Comparison of ENCODE assay signal across 27 cellular contexts in the genomic region with DNA sequence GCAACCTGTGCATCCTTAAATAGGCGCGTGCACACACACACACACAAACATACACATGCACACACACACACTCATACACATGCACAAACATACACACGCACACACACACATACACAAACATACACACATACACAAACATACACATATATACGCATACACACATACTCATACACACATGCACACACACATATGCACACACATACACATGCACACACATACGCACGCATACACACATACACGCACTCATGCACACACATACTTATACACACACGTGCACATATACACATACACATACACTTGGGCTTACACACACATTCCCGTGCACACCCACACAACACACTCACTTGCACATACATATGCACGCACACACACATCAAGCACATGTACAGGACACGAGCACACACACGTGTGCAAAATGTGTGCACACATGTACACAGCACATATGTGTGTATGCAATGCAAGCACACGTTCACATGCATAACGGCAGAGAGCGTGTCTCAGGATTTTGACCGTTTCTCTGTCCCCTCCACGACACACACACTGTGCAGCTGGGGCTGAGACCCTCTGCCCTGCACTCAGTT.
A peak's percentile ranks its signal among the peaks of the same experiment; 100 is the strongest.
DNase-seq lines count a peak whose midpoint lies in the region; ATAC-seq, FAIRE-seq and TF ChIP-seq lines count a peak whose summit lies in the region.
"Had no signal": no experiment of that assay in that cellular context is flagged by ENCODE, and none has a peak within 500 bp of the region (broad histone marks: within the 10 kb centered on the region; RNA-seq: fewer than 3 reads in every experiment).

No MANE protein-coding gene starts in this region.

- peaks cover 9 to 52% (median 31%) of the 10 kb centered on the region in 4 donors for H3K4me1 ChIP-seq in upper lobe of left lung

- no peaks in the 10 kb centered on the region for H3K9me3 ChIP-seq in upper lobe of left lung
- H3K9me3 ChIP-seq: colonic mucosa, sigmoid colon had no signal

- TF ChIP-seq CTCF in WTC11 (IDR thresholded peaks at IDR 0.05) (no peak), nephron (IDR thresholded peaks at IDR 0.05; ENCODE audit: unreplicated experiment in 3 of 3) (no peak), upper lobe of left lung (IDR thresholded peaks at IDR 0.05) (no peak)

- DNase-seq in GM12891 (ENCODE audit: insufficient read length, low spot score) (no peak), WTC11 (ENCODE audit: low spot score) (no peak), upper lobe of left lung (no peak), occipital lobe (lab: John Stamatoyannopoulos, UW) (no peak)
- no peak for DNase-seq in stimulated activated naive B cell treated with anti-CD40 and anti-IgM and Interleukin-4, amounts not matched to agents 10 μg/mL and 1 μg/mL and 100 μg/mL, for 72 hours
- DNase-seq: activated CD4-positive, alpha-beta T cell treated with anti-CD3 and anti-CD28 coated beads, Interleukin-2, amount 50 U/mL, for 4 hours; activated CD4-positive, CD25-positive, alpha-beta regulatory T cell; activated CD8-positive, alpha-beta memory T cell treated with anti-CD3 and anti-CD28 coated beads, Interleukin-2, amount 50 U/mL, for 4 hours; CD4-positive, CD25-positive, alpha-beta regulatory T cell; effector CD8-positive, alpha-beta T cell; EL; KBM-7; midbrain; NCI-H1105; NK-92 treated with Interleukin-12 subunit alpha and Interleukin-12 subunit beta, amount 100 ng/mL, for 24 hours; posterior cingulate gyrus; sigmoid colon; stimulated activated CD4-positive, alpha-beta T cell treated with anti-CD3 and anti-CD28 coated beads, Interleukin-15, amount 100 ng/mL, for 24 hours; stimulated activated naive CD8-positive, alpha-beta T cell treated with anti-CD3 and anti-CD28 coated beads, Interleukin-15, Interleukin-2, amounts not matched to agents 100 U/mL and 50 U/mL, for 24 hours had no signal

- TF ChIP-seq POLR2A in GM12891 (IDR thresholded peaks at IDR 0.05; ENCODE audit: low read depth, low read length) = no peak
- no peak for TF ChIP-seq POLR2A in upper lobe of left lung (IDR thresholded peaks at IDR 0.05)

- POLR2A ChIA-PET in WTC11 (lab: Charles Lee) = no interaction called here

- no peak for TF ChIP-seq EP300 in upper lobe of left lung (IDR thresholded peaks at IDR 0.05)

- H3K27me3 Mint-ChIP-seq in WTC11 (ENCODE audit: low read depth) = no peaks in the 10 kb centered on the region; the same call in 1 of the 2 replicates
- H3K27me3 Mint-ChIP-seq in nephron (ENCODE audit: low read depth) = peaks cover 21% of the 10 kb centered on the region
- H3K27me3 Mint-ChIP-seq in stimulated activated naive B cell treated with anti-CD40 and anti-IgM and Interleukin-4, amounts not matched to agents 10 μg/mL and 1 μg/mL and 100 μg/mL, for 72 hours = peaks cover 0 to 17% of the 10 kb centered on the region in 2 donors
- H3K27me3 Mint-ChIP-seq: CD4-positive, CD25-positive, alpha-beta regulatory T cell had no signal

- peaks cover 6% of the 10 kb centered on the region for H3K36me3 Mint-ChIP-seq in WTC11
- peaks cover 1% of the 10 kb centered on the region for H3K36me3 Mint-ChIP-seq in nephron (ENCODE audit: low read depth)
- no peaks in the 10 kb centered on the region for H3K36me3 Mint-ChIP-seq in stimulated activated naive B cell treated with anti-CD40 and anti-IgM and Interleukin-4, amounts not matched to agents 10 μg/mL and 1 μg/mL and 100 μg/mL, for 72 hours
- H3K36me3 Mint-ChIP-seq: activated naive CD4-positive, alpha-beta T cell treated with anti-CD3 and anti-CD28 coated beads, Interleukin-2, amount 50 U/mL, for 24 hours; CD4-positive, CD25-positive, alpha-beta regulatory T cell had no signal

- no peaks in the 10 kb centered on the region for H3K27me3 ChIP-seq in upper lobe of left lung
- H3K27me3 ChIP-seq: cardiac muscle cell, colonic mucosa, sigmoid colon had no signal

- FAIRE-seq in GM12891 (lab: Jason Lieb, UNC) = peak; percentile 83
- FAIRE-seq: GM12892, keratinocyte had no signal

- WGBS in upper lobe of left lung, 2 donors = 91 to 94% methylated on average over 17 of the region's 17 CpGs

- H3K4me3 Mint-ChIP-seq in WTC11 (no peak overlapping the region), nephron (peak overlapping the region in 1 of 3 experiments; percentile 5)
- H3K4me3 Mint-ChIP-seq in stimulated activated naive B cell treated with anti-CD40 and anti-IgM and Interleukin-4, amounts not matched to agents 10 μg/mL and 1 μg/mL and 100 μg/mL, for 72 hours = no peak overlapping the region
- H3K4me3 Mint-ChIP-seq: activated naive CD4-positive, alpha-beta T cell treated with anti-CD3 and anti-CD28 coated beads, Interleukin-2, amount 50 U/mL, for 24 hours; CD4-positive, CD25-positive, alpha-beta regulatory T cell; natural killer cell treated with Interleukin-12 subunit alpha and Interleukin-12 subunit beta and Interleukin-15 and Interleukin-18, amount 100 ng/mL, for 72 hours had no signal

- H3K9me3 Mint-ChIP-seq in WTC11 (peaks cover 7% of the 10 kb centered on the region), nephron (peaks cover 3% of the 10 kb centered on the region)
- H3K9me3 Mint-ChIP-seq in stimulated activated naive B cell treated with anti-CD40 and anti-IgM and Interleukin-4, amounts not matched to agents 10 μg/mL and 1 μg/mL and 100 μg/mL, for 72 hours = peaks cover under 1 to 6% of the 10 kb centered on the region in 2 donors
- H3K9me3 Mint-ChIP-seq: activated naive CD4-positive, alpha-beta T cell treated with anti-CD3 and anti-CD28 coated beads, Interleukin-2, amount 50 U/mL, for 24 hours had no signal

- H3K4me3 ChIP-seq in upper lobe of left lung = no peak overlapping the region
- H3K4me3 ChIP-seq: cardiac muscle cell, colonic mucosa, sigmoid colon had no signal

- H3K36me3 ChIP-seq in upper lobe of left lung = no peaks in the 10 kb centered on the region
- H3K36me3 ChIP-seq: cardiac muscle cell, colonic mucosa, sigmoid colon had no signal

- H3K27ac Mint-ChIP-seq in WTC11 (peak overlapping the region; percentile 55), nephron (peak overlapping the region in 2 of 3 experiments; percentile 53 to 68)
- H3K27ac Mint-ChIP-seq in stimulated activated naive B cell treated with anti-CD40 and anti-IgM and Interleukin-4, amounts not matched to agents 10 μg/mL and 1 μg/mL and 100 μg/mL, for 72 hours = no peak overlapping the region
- H3K27ac Mint-ChIP-seq: activated naive CD4-positive, alpha-beta T cell treated with anti-CD3 and anti-CD28 coated beads, Interleukin-2, amount 50 U/mL, for 24 hours; CD4-positive, CD25-positive, alpha-beta regulatory T cell; natural killer cell treated with Interleukin-12 subunit alpha and Interleukin-12 subunit beta and Interleukin-15 and Interleukin-18, amount 100 ng/mL, for 72 hours had no signal

- H3K4me1 Mint-ChIP-seq in WTC11 = no peaks in the 10 kb centered on the region
- H3K4me1 Mint-ChIP-seq in nephron = peaks cover 50% of the 10 kb centered on the region
- peaks cover 28% of the 10 kb centered on the region in 2 donors for H3K4me1 Mint-ChIP-seq in stimulated activated naive B cell treated with anti-CD40 and anti-IgM and Interleukin-4, amounts not matched to agents 10 μg/mL and 1 μg/mL and 100 μg/mL, for 72 hours

- H3K27ac ChIP-seq in upper lobe of left lung = peak overlapping the region in 3 of 4 donors; percentile 35 to 87 (median 81)
- H3K27ac ChIP-seq: cardiac muscle cell, colonic mucosa, sigmoid colon had no signal

- no peak for ATAC-seq in WTC11
- no peak for ATAC-seq in upper lobe of left lung (ENCODE audit: low FRiP score in 2 of 2)
- ATAC-seq in stimulated activated naive B cell treated with anti-CD40 and anti-IgM and Interleukin-4, amounts not matched to agents 10 μg/mL and 1 μg/mL and 100 μg/mL, for 72 hours (replicated peaks) = no peak
- no peak for ATAC-seq in GM18519 (IDR thresholded peaks at IDR 0.05; ENCODE audit: low FRiP score, unreplicated experiment)
- ATAC-seq: natural killer cell treated with Interleukin-12 subunit alpha and Interleukin-12 subunit beta and Interleukin-15 and Interleukin-18, amount 100 ng/mL, for 72 hours; stimulated activated naive CD8-positive, alpha-beta T cell treated with anti-CD3 and anti-CD28 coated beads, Interleukin-15, Interleukin-2, amounts not matched to agents 100 U/mL and 50 U/mL, for 24 hours had no signal

- CTCF ChIA-PET in WTC11 (lab: Charles Lee) = no interaction called here

TF ChIP-seq in GM12891, 5 proteins besides CTCF, POLR2A, EP300 and RAD21:
- TF ChIP-seq POLR2AphosphoS5 (IDR thresholded peaks at IDR 0.05; ENCODE audit: low read depth, low read length) (no peak), TAF1 (IDR thresholded peaks at IDR 0.05; ENCODE audit: low read depth, low read length) (no peak), PAX5 (IDR thresholded peaks at IDR 0.05; ENCODE audit: insufficient read depth, low read length, severe bottlenecking) (no peak), POU2F2 (IDR thresholded peaks at IDR 0.05; ENCODE audit: low read depth, low read length) (no peak)

TF ChIP-seq in WTC11, 78 proteins besides CTCF, POLR2A, EP300 and RAD21 (continues in another document):
- no peak for TF ChIP-seq FOXK1 (CRISPR knock-in tag; IDR thresholded peaks at IDR 0.05)
- TF ChIP-seq PRDM15 (CRISPR knock-in tag; IDR thresholded peaks at IDR 0.05) = no peak
- no peak for TF ChIP-seq NFYB (CRISPR knock-in tag; conservative IDR thresholded peaks at IDR 0.05; ENCODE audit: low read depth)
- TF ChIP-seq NFE2L1 (CRISPR knock-in tag; IDR thresholded peaks at IDR 0.05) = 0 out of 2 replicates have a peak, but pooled peaks have one; percentile 48
